ENCODE assay signal across 12 cellular contexts in genomic region chr4:82217986-82218715, GRCh38.
DNase-seq lines count a peak whose midpoint lies in the region; ATAC-seq and TF ChIP-seq lines count a peak whose summit lies in the region.
"Had no signal": no experiment of that assay in that cellular context is flagged by ENCODE, and none has a peak within 500 bp of the region (broad histone marks: within the 10 kb centered on the region; RNA-seq: fewer than 3 reads in every experiment).

No MANE protein-coding gene starts in this region.

- H3K4me3 ChIP-seq in OCI-LY3 (ENCODE audit: low read length), result no peak overlapping the region
- no peak overlapping the region for H3K4me3 ChIP-seq in fibroblast of pulmonary artery (replicated peaks; ENCODE audit: low read depth, low read length)
- H3K4me3 ChIP-seq: lower lobe of right lung had no signal

- H3K4me1 Mint-ChIP-seq in endothelial cell (ENCODE audit: unreplicated experiment), result no peaks in the 10 kb centered on the region
- H3K4me1 Mint-ChIP-seq in stimulated activated naive B cell treated with anti-CD40 and anti-IgM and Interleukin-4, amounts not matched to agents 10 μg/mL and 1 μg/mL and 100 μg/mL, for 72 hours, result peaks cover 6 to 13% of the 10 kb centered on the region in 2 donors

- H3K36me3 Mint-ChIP-seq in endothelial cell (ENCODE audit: low read depth, unreplicated experiment), result no peaks in the 10 kb centered on the region
- no peaks in the 10 kb centered on the region for H3K36me3 Mint-ChIP-seq in stimulated activated naive B cell treated with anti-CD40 and anti-IgM and Interleukin-4, amounts not matched to agents 10 μg/mL and 1 μg/mL and 100 μg/mL, for 72 hours

- ATAC-seq in GM18909 (IDR thresholded peaks at IDR 0.05; ENCODE audit: poor library complexity, unreplicated experiment) (no peak), HG03521 (IDR thresholded peaks at IDR 0.05; ENCODE audit: unreplicated experiment) (no peak)
- no peak for ATAC-seq in stimulated activated naive B cell treated with anti-CD40 and anti-IgM and Interleukin-4, amounts not matched to agents 10 μg/mL and 1 μg/mL and 100 μg/mL, for 72 hours (replicated peaks)
- ATAC-seq: activated CD4-positive, CD25-positive, alpha-beta regulatory T cell treated with anti-CD3 and anti-CD28 coated beads, Interleukin-2, amount 50 U/mL, for 24 hours; lower lobe of right lung had no signal

- H3K9me3 ChIP-seq in OCI-LY3 (ENCODE audit: insufficient read depth, low read length), result no peaks in the 10 kb centered on the region
- H3K9me3 ChIP-seq: lower lobe of right lung had no signal

- H3K79me2 ChIP-seq in OCI-LY3 (ENCODE audit: low read length), result no peaks in the 10 kb centered on the region

- H3K4me1 ChIP-seq in OCI-LY3 (ENCODE audit: low read length), result peaks cover under 1% of the 10 kb centered on the region; the same call in 1 of the 2 replicates
- H3K4me1 ChIP-seq: lower lobe of right lung had no signal

- H3K4me2 ChIP-seq in OCI-LY3 (ENCODE audit: low read length), result no peak overlapping the region

- peaks cover 7% of the 10 kb centered on the region; the same call in 1 of the 2 replicates for H3K27me3 ChIP-seq in OCI-LY3 (ENCODE audit: low read depth, low read length)

- H3K9me3 Mint-ChIP-seq in endothelial cell (ENCODE audit: unreplicated experiment), result no peaks in the 10 kb centered on the region
- peaks cover 1 to 4% of the 10 kb centered on the region in 2 donors for H3K9me3 Mint-ChIP-seq in stimulated activated naive B cell treated with anti-CD40 and anti-IgM and Interleukin-4, amounts not matched to agents 10 μg/mL and 1 μg/mL and 100 μg/mL, for 72 hours
- H3K9me3 Mint-ChIP-seq: central memory CD8-positive, alpha-beta T cell had no signal

- H3K4me3 Mint-ChIP-seq in endothelial cell (ENCODE audit: unreplicated experiment), result no peak overlapping the region
- no peak overlapping the region for H3K4me3 Mint-ChIP-seq in stimulated activated naive B cell treated with anti-CD40 and anti-IgM and Interleukin-4, amounts not matched to agents 10 μg/mL and 1 μg/mL and 100 μg/mL, for 72 hours
- H3K4me3 Mint-ChIP-seq: central memory CD8-positive, alpha-beta T cell had no signal

- H3K27ac Mint-ChIP-seq in endothelial cell (ENCODE audit: unreplicated experiment), result no peak overlapping the region
- no peak overlapping the region for H3K27ac Mint-ChIP-seq in stimulated activated naive B cell treated with anti-CD40 and anti-IgM and Interleukin-4, amounts not matched to agents 10 μg/mL and 1 μg/mL and 100 μg/mL, for 72 hours

- H3K27me3 Mint-ChIP-seq in endothelial cell (ENCODE audit: unreplicated experiment), result no peaks in the 10 kb centered on the region
- no peaks in the 10 kb centered on the region for H3K27me3 Mint-ChIP-seq in stimulated activated naive B cell treated with anti-CD40 and anti-IgM and Interleukin-4, amounts not matched to agents 10 μg/mL and 1 μg/mL and 100 μg/mL, for 72 hours

- H3K27ac ChIP-seq in 22Rv1 (no peak overlapping the region), OCI-LY3 (ENCODE audit: low read length) (no peak overlapping the region)
- H3K27ac ChIP-seq: lower lobe of right lung had no signal

- no peak overlapping the region for H3K9ac ChIP-seq in OCI-LY3 (ENCODE audit: low read length)

- peak; percentile 50 for DNase-seq in D341Med (ENCODE audit: low spot score)
- peak; percentile 1 for DNase-seq in fibroblast of pulmonary artery (ENCODE audit: low read depth)
- DNase-seq in endothelial cell (ENCODE audit: low spot score), result no peak
- DNase-seq in stimulated activated naive B cell treated with anti-CD40 and anti-IgM and Interleukin-4, amounts not matched to agents 10 μg/mL and 1 μg/mL and 100 μg/mL, for 72 hours, result no peak
- DNase-seq: lower lobe of right lung, MV-4-11 had no signal

- peak; percentile 38 for TF ChIP-seq CTCF in 22Rv1 (IDR thresholded peaks at IDR 0.05)
- peak; percentile 51 for TF ChIP-seq CTCF in OCI-LY3 (IDR thresholded peaks at IDR 0.05; ENCODE audit: low read depth, low read length)
- peak; percentile 41 for TF ChIP-seq CTCF in fibroblast of pulmonary artery (IDR thresholded peaks at IDR 0.05; ENCODE audit: low read length, missing control alignments)
- TF ChIP-seq CTCF in endothelial cell (IDR thresholded peaks at IDR 0.05; ENCODE audit: unreplicated experiment), result no peak

- H4K20me1 ChIP-seq in OCI-LY3 (ENCODE audit: insufficient read depth, low read length), result no peaks in the 10 kb centered on the region

- no peak overlapping the region for H2AFZ ChIP-seq in OCI-LY3 (ENCODE audit: low read depth, low read length)

- H3K36me3 ChIP-seq in OCI-LY3 (replicated peaks; ENCODE audit: low read depth, low read length), result no peaks in the 10 kb centered on the region
- H3K36me3 ChIP-seq: lower lobe of right lung had no signal

Comparison
In these comparisons a context has a peak if more than half of its experiments do, and no peak if none do; other contexts are left out.
1. DNase-seq: peak in D341Med (single experiment) and fibroblast of pulmonary artery (single experiment); none in endothelial cell (single experiment) and stimulated activated naive B cell treated with anti-CD40 and anti-IgM and Interleukin-4, amounts not matched to agents 10 μg/mL and 1 μg/mL and 100 μg/mL, for 72 hours (single experiment).